ENCODE assay signal across 19 cellular contexts in genomic region chr9:114919611-114920010, GRCh38. TPM values are rescaled to one million over a fixed set of nuclear protein-coding genes. Genes with fewer than 3 reads are reported as not detected.
DNase-seq lines count a peak whose midpoint lies in the region; ATAC-seq lines count a peak whose summit lies in the region.
"Had no signal": no experiment of that assay in that cellular context is flagged by ENCODE, and none has a peak within 500 bp of the region (broad histone marks: within the 10 kb centered on the region; RNA-seq: fewer than 3 reads in every experiment).

No MANE protein-coding gene starts in this region.

- ATAC-seq in HG02588 (IDR thresholded peaks at IDR 0.05; ENCODE audit: unreplicated experiment) (peak; percentile 59), GM18520 (IDR thresholded peaks at IDR 0.05; ENCODE audit: unreplicated experiment) (no peak), left colon (no peak)
- ATAC-seq in activated T-helper 17 cell treated with anti-CD3 and anti-CD28 coated beads, Interleukin-2, amount 50 U/mL, for 72 hours (replicated peaks), result peak; percentile 90
- ATAC-seq in stimulated activated memory B cell treated with anti-CD40 and anti-IgM and Interleukin-4, amounts not matched to agents 10 μg/mL and 1 μg/mL and 100 μg/mL, for 72 hours, result peak; percentile 61
- ATAC-seq: heart right ventricle, K562 had no signal

- CTCF ChIA-PET in activated naive CD4-positive, alpha-beta T cell treated with anti-CD3 and anti-CD28 coated beads for 36 hours (lab: Charles Lee), result interaction anchor here (0.8 to 3.7 kb wide), 9 partner anchors 10 to 239 kb away, joined by 3 to 22 read pairs (median 5); partner anchors contain the start of gene TNFSF8

- H3K27me3 Mint-ChIP-seq in activated naive CD4-positive, alpha-beta T cell treated with anti-CD3 and anti-CD28 coated beads for 36 hours (ENCODE audit: low read depth), result no peaks in the 10 kb centered on the region
- H3K27me3 Mint-ChIP-seq in activated T-helper 17 cell treated with anti-CD3 and anti-CD28 coated beads, Interleukin-2, amount 50 U/mL, for 72 hours, result no peaks in the 10 kb centered on the region
- H3K27me3 Mint-ChIP-seq in stimulated activated memory B cell treated with anti-CD40 and anti-IgM and Interleukin-4, amounts not matched to agents 10 μg/mL and 1 μg/mL and 100 μg/mL, for 72 hours, result peaks cover 9% of the 10 kb centered on the region

- H3K9me3 Mint-ChIP-seq in activated naive CD4-positive, alpha-beta T cell treated with anti-CD3 and anti-CD28 coated beads for 36 hours, result no peaks in the 10 kb centered on the region
- H3K9me3 Mint-ChIP-seq in activated T-helper 17 cell treated with anti-CD3 and anti-CD28 coated beads, Interleukin-2, amount 50 U/mL, for 72 hours, result peaks cover 4% of the 10 kb centered on the region
- H3K9me3 Mint-ChIP-seq in stimulated activated memory B cell treated with anti-CD40 and anti-IgM and Interleukin-4, amounts not matched to agents 10 μg/mL and 1 μg/mL and 100 μg/mL, for 72 hours, result no peaks in the 10 kb centered on the region

- H3K27ac Mint-ChIP-seq in activated naive CD4-positive, alpha-beta T cell treated with anti-CD3 and anti-CD28 coated beads for 36 hours, result peak overlapping the region; percentile 74
- H3K27ac Mint-ChIP-seq in activated T-helper 17 cell treated with anti-CD3 and anti-CD28 coated beads, Interleukin-2, amount 50 U/mL, for 72 hours, result peak overlapping the region; percentile 91
- no peak overlapping the region for H3K27ac Mint-ChIP-seq in stimulated activated memory B cell treated with anti-CD40 and anti-IgM and Interleukin-4, amounts not matched to agents 10 μg/mL and 1 μg/mL and 100 μg/mL, for 72 hours

- peak overlapping the region; percentile 11 for H3K4me3 Mint-ChIP-seq in activated naive CD4-positive, alpha-beta T cell treated with anti-CD3 and anti-CD28 coated beads for 36 hours
- H3K4me3 Mint-ChIP-seq in activated T-helper 17 cell treated with anti-CD3 and anti-CD28 coated beads, Interleukin-2, amount 50 U/mL, for 72 hours, result peak overlapping the region; percentile 84
- no peak overlapping the region for H3K4me3 Mint-ChIP-seq in stimulated activated memory B cell treated with anti-CD40 and anti-IgM and Interleukin-4, amounts not matched to agents 10 μg/mL and 1 μg/mL and 100 μg/mL, for 72 hours

- H3K4me1 Mint-ChIP-seq in activated naive CD4-positive, alpha-beta T cell treated with anti-CD3 and anti-CD28 coated beads for 36 hours (ENCODE audit: low read depth), result peaks cover 88% of the 10 kb centered on the region
- peaks cover 78% of the 10 kb centered on the region for H3K4me1 Mint-ChIP-seq in activated T-helper 17 cell treated with anti-CD3 and anti-CD28 coated beads, Interleukin-2, amount 50 U/mL, for 72 hours
- peaks cover 17% of the 10 kb centered on the region for H3K4me1 Mint-ChIP-seq in stimulated activated memory B cell treated with anti-CD40 and anti-IgM and Interleukin-4, amounts not matched to agents 10 μg/mL and 1 μg/mL and 100 μg/mL, for 72 hours

- DNase-seq in activated naive CD4-positive, alpha-beta T cell treated with anti-CD3 and anti-CD28 coated beads for 36 hours, result peak; percentile 68
- DNase-seq in activated naive CD4-positive, alpha-beta T cell (lab: John Stamatoyannopoulos, UW), result no peak
- DNase-seq in left colon (no peak), retina (no peak)
- DNase-seq: dermis blood vessel endothelial cell, esophagus squamous epithelium, heart right ventricle, islet precursor cell, mesendoderm, NCI-H1048, sigmoid colon, stomach had no signal

- peaks cover 53% of the 10 kb centered on the region for H3K36me3 Mint-ChIP-seq in activated naive CD4-positive, alpha-beta T cell treated with anti-CD3 and anti-CD28 coated beads for 36 hours (ENCODE audit: low read depth)
- peaks cover 96% of the 10 kb centered on the region for H3K36me3 Mint-ChIP-seq in activated T-helper 17 cell treated with anti-CD3 and anti-CD28 coated beads, Interleukin-2, amount 50 U/mL, for 72 hours (ENCODE audit: low read depth)
- H3K36me3 Mint-ChIP-seq in stimulated activated memory B cell treated with anti-CD40 and anti-IgM and Interleukin-4, amounts not matched to agents 10 μg/mL and 1 μg/mL and 100 μg/mL, for 72 hours, result no peaks in the 10 kb centered on the region

- intact Hi-C loops in activated naive CD4-positive, alpha-beta T cell treated with anti-CD3 and anti-CD28 coated beads for 36 hours (cut with micrococcal nuclease), result loop anchor here (1.0 to 10.0 kb wide), 6 partner anchors 9 to 532 kb away; partner anchors contain the start of genes AKNA and ATP6V1G1
- intact Hi-C loops in left colon (cut with DNase I, micrococcal nuclease), result loop anchor here in 1 of 2 donors (10.0 kb wide), 1 partner anchor 235 kb away; the partner anchor contains the start of gene TEX48

RNA-seq across cellular contexts. Expression of gene TNFSF8, which starts 10.8 kb away (rescaled TPM):
- 10 to 100 TPM; 25.9 to 26.4 TPM for total RNA-seq in activated naive CD4-positive, alpha-beta T cell treated with anti-CD3 and anti-CD28 coated beads for 36 hours
- 10 to 100 TPM; 17.2 to 20.1 TPM for total RNA-seq in activated T-helper 17 cell treated with anti-CD3 and anti-CD28 coated beads, Interleukin-2, amount 50 U/mL, for 72 hours
- total RNA-seq in left colon, result 1 to 10 TPM in 1 of 2 donors, under 1 TPM in 1; 0.24 to 1.0 TPM
- total RNA-seq: Daoy, dermis blood vessel endothelial cell, SJCRH30 had no signal

Comparison
In these comparisons a context has a peak if more than half of its experiments do, and no peak if none do; other contexts are left out.
1. ATAC-seq: peak in HG02588 (single experiment), activated T-helper 17 cell treated with anti-CD3 and anti-CD28 coated beads, Interleukin-2, amount 50 U/mL, for 72 hours (single experiment) and stimulated activated memory B cell treated with anti-CD40 and anti-IgM and Interleukin-4, amounts not matched to agents 10 μg/mL and 1 μg/mL and 100 μg/mL, for 72 hours (single experiment); none in GM18520 (single experiment) and left colon (single experiment).
2. RNA of gene TNFSF8, which starts 10.8 kb away (total RNA-seq): 25.9 to 26.4 TPM in activated naive CD4-positive, alpha-beta T cell treated with anti-CD3 and anti-CD28 coated beads for 36 hours and 17.2 to 20.1 TPM in activated T-helper 17 cell treated with anti-CD3 and anti-CD28 coated beads, Interleukin-2, amount 50 U/mL, for 72 hours; 0.24 to 1.0 TPM in left colon; every median in the first group is over 4 times any median in the second.